8 cellular contexts compared by ENCODE assay signal in genomic region chr15:64702816-64703631, GRCh38.
A peak's percentile ranks its signal among the peaks of the same experiment; 100 is the strongest.
DNase-seq lines count a peak whose midpoint lies in the region; ATAC-seq and TF ChIP-seq lines count a peak whose summit lies in the region.

No MANE protein-coding gene starts in this region.

- in situ Hi-C loops in ACHN (cut with HindIII; ENCODE audit: low pct_ligation_motif_present, low pct_unique_long_range_greater_than_20kb, low sequenced_read_pairs) (no loop called here), GM18951 (cut with MboI; ENCODE audit: low sequenced_read_pairs, unreplicated experiment) (no loop called here)

- peak overlapping the region; percentile 99 for H3K27ac ChIP-seq in caudate nucleus (ENCODE audit: low read depth, low read length)

- peak; percentile 77 for ATAC-seq in HG03196 (IDR thresholded peaks at IDR 0.05; ENCODE audit: unreplicated experiment)

- peak; percentile 87 for TF ChIP-seq POLR2A in GM18951 (IDR thresholded peaks at IDR 0.05; ENCODE audit: extremely low read depth, insufficient read depth, insufficient read length)

- DNase-seq in ACHN (peak; percentile 82), NCI-H345 (lab: John Stamatoyannopoulos, UW) (peak; percentile 90), caudate nucleus (lab: John Stamatoyannopoulos, UW) (peak; percentile 58 to 99 (median 96)), islet precursor cell (peak; percentile 99)
- DNase-seq in activated CD4-positive, CD25-positive, alpha-beta regulatory T cell (lab: John Stamatoyannopoulos, UW), result peak; percentile 92 to 95 (median 94)
- peak; percentile 90 to 96 for DNase-seq in stimulated activated CD4-positive, alpha-beta T cell treated with anti-CD3 and anti-CD28 coated beads, Interleukin-12 subunit alpha, Interleukin-12 subunit beta, amount 100 ng/mL, for 24 hours (ENCODE audit: low read depth in 2 of 2)

Comparison
In these comparisons a context has a peak if more than half of its experiments do, and no peak if none do; other contexts are left out.
1. Peak in every context shown above with its lines: DNase-seq, ATAC-seq and H3K27ac ChIP-seq.